Comparison of ENCODE assay signal across 31 cellular contexts in genomic region chr3:54962200-54962599, GRCh38. TPM values are rescaled to one million over a fixed set of nuclear protein-coding genes. Genes with fewer than 3 reads are reported as not detected.
"Had no signal": no experiment of that assay in that cellular context is flagged by ENCODE, and none has a peak within 500 bp of the region (broad histone marks: within the 10 kb centered on the region; RNA-seq: fewer than 3 reads in every experiment).

No MANE protein-coding gene starts in this region.

- ATAC-seq: left lobe of liver; naive thymus-derived CD8-positive, alpha-beta T cell; psoas muscle; right cardiac atrium; stimulated activated memory B cell treated with anti-CD40 and anti-IgM and Interleukin-4, amounts not matched to agents 10 μg/mL and 1 μg/mL and 100 μg/mL, for 72 hours; stimulated activated naive CD8-positive, alpha-beta T cell treated with anti-CD3 and anti-CD28 coated beads, Interleukin-15, Interleukin-2, amounts not matched to agents 100 U/mL and 50 U/mL, for 24 hours had no signal

- H3K4me3 ChIP-seq: coronary artery, esophagus squamous epithelium, lung, psoas muscle, sigmoid colon, skin epidermis, spleen, testis, tibial artery had no signal

- H3K27ac ChIP-seq: coronary artery, esophagus squamous epithelium, psoas muscle, sigmoid colon, spleen, testis, tibial artery had no signal

- H3K4me1 ChIP-seq: psoas muscle, sigmoid colon, testis, tibial artery had no signal

- H3K27me3 ChIP-seq: esophagus squamous epithelium, sigmoid colon, spleen, testis, tibial artery had no signal

- H3K9me3 ChIP-seq: esophagus squamous epithelium, psoas muscle, sigmoid colon, spleen, testis, tibial artery had no signal

- DNase-seq: dermis blood vessel endothelial cell; effector memory CD4-positive, alpha-beta T cell; erythroblast; esophagus squamous epithelium; head of caudate nucleus; kidney; naive thymus-derived CD8-positive, alpha-beta T cell; nephron progenitor cell; nucleus accumbens; psoas muscle; right cardiac atrium; sigmoid colon; spleen; stimulated activated CD4-positive, alpha-beta T cell treated with anti-CD3 and anti-CD28 coated beads, Interleukin-4, amount 100 ng/mL, for 4 hours; stimulated activated naive CD8-positive, alpha-beta T cell treated with anti-CD3 and anti-CD28 coated beads, Interleukin-15, Interleukin-2, amounts not matched to agents 100 U/mL and 50 U/mL, for 24 hours; substantia nigra; testis; tibial artery had no signal

- FAIRE-seq: endothelial cell of umbilical vein, frontal cortex, kidney had no signal

- H3K36me3 ChIP-seq: esophagus squamous epithelium, sigmoid colon, spleen, tibial artery had no signal

RNA-seq across cellular contexts. Expression of gene LRTM1, which starts 34.3 kb away (rescaled TPM):
- total RNA-seq: dermis blood vessel endothelial cell; endothelial cell of umbilical vein; esophagus squamous epithelium; frontal cortex; glomerular endothelial cell; kidney; left lobe of liver; liver; lung; mesenteric fat pad; naive thymus-derived CD8-positive, alpha-beta T cell; osteocyte; renal cortical epithelial cell; right cardiac atrium; sigmoid colon; testis had no signal
- polyA plus RNA-seq: endothelial cell of umbilical vein; liver; lung; naive thymus-derived CD8-positive, alpha-beta T cell; psoas muscle; right cardiac atrium; sigmoid colon; urinary bladder had no signal
